Comparison of ENCODE assay signal across 22 cellular contexts in the genomic region with DNA sequence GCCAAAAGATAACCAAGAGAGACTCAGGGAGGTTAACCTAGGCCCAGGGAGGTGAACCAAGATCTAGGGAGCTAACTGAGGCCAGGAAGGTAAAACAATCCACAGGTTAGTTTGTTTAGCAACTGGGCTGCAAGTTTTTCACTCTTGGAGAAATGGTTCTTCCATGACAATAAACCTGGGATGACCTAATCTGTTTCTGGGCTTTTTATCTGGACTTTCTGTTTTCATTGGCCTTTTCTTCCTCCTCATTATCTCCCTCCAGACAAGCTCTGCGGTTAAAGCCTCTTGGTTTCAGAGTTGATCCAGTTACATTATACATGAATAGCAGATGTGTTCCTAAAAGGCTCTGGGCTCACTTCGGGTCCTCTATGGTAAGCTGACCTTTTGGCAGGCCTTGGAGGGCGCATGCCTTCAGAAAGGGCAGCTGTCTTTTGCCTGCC. TPM values are rescaled to one million over a fixed set of nuclear protein-coding genes. Genes with fewer than 3 reads are reported as not detected.
DNase-seq lines count a peak whose midpoint lies in the region; ATAC-seq and TF ChIP-seq lines count a peak whose summit lies in the region.
"Had no signal": no experiment of that assay in that cellular context is flagged by ENCODE, and none has a peak within 500 bp of the region (broad histone marks: within the 10 kb centered on the region; RNA-seq: fewer than 3 reads in every experiment).

No MANE protein-coding gene starts in this region.

- intact Hi-C loops in sciatic nerve (cut with DNase I), result no loop called here

- peaks cover 10% of the 10 kb centered on the region for H3K4me1 ChIP-seq in HEK293 (ENCODE audit: control insufficient read depth, insufficient read depth, low read length)
- H3K4me1 ChIP-seq: BE2C, Caco-2, SJSA1 had no signal

- no peaks in the 10 kb centered on the region for H3K9me3 ChIP-seq in HEK293 (ENCODE audit: control insufficient read depth, insufficient read depth, low read depth, low read length)
- H3K9me3 ChIP-seq: BE2C, Caco-2, SJSA1 had no signal

- no peaks in the 10 kb centered on the region for H3K27me3 ChIP-seq in brain microvascular endothelial cell (replicated peaks)
- H3K27me3 ChIP-seq: BE2C, SJSA1 had no signal

- DNase-seq in SK-MEL-5 (ENCODE audit: low read depth, low spot score) (peak; percentile 64), brain microvascular endothelial cell (peak; percentile 27), sciatic nerve (ENCODE audit: low spot score) (no peak), EL (no peak), foreskin fibroblast (no peak)
- DNase-seq in stimulated activated naive CD4-positive, alpha-beta T cell treated with Interleukin-2 at 50 U/mL for 16 hours (lab: John Stamatoyannopoulos, UW), result no peak
- DNase-seq: BE2C; Caco-2; CD4-positive, alpha-beta T cell; HCEC 1CT; MM.1S; NCI-H1092; NCI-H146; NCI-H2081; NCI-H748 treated with DMSO at 0.1 percent for 48 hours; PC-3 had no signal

- ATAC-seq in sciatic nerve, result peak; percentile 79
- ATAC-seq: GM12878, GM23338, PC-3 had no signal

- TF ChIP-seq CTCF in HEK293 (tag by site-specific recombination; IDR thresholded peaks at IDR 0.05) (no peak), brain microvascular endothelial cell (IDR thresholded peaks at IDR 0.05; ENCODE audit: low read depth, low read length, missing control alignments) (no peak), foreskin fibroblast (IDR thresholded peaks at IDR 0.05; ENCODE audit: low read depth, low read length) (no peak)

- POLR2A ChIA-PET in HEK293 (lab: Yijun Ruan, JAX), result no interaction called here

- CTCF ChIA-PET in HEK293 (lab: Yijun Ruan, JAX), result interaction anchor here (0.8 to 2.6 kb wide), 4 partner anchors 42 to 164 kb away, joined by 3 to 18 read pairs (median 3); no protein-coding TSS in a partner anchor

- peak overlapping the region; percentile 67 for H3K27ac ChIP-seq in HEK293 (ENCODE audit: extremely low read depth, low read depth, low read length)
- no peak overlapping the region for H3K27ac ChIP-seq in brain microvascular endothelial cell
- H3K27ac ChIP-seq: SJSA1 had no signal

- no peaks in the 10 kb centered on the region for H3K36me3 ChIP-seq in HEK293 (ENCODE audit: control insufficient read depth in 2 of 2, insufficient read depth in 1 of 2, low read length in 2 of 2)
- H3K36me3 ChIP-seq in brain microvascular endothelial cell (replicated peaks), result no peaks in the 10 kb centered on the region
- H3K36me3 ChIP-seq: BE2C, SJSA1 had no signal

- H3K4me3 ChIP-seq in HEK293 (ENCODE audit: low read depth, low read length) (no peak overlapping the region), brain microvascular endothelial cell (ENCODE audit: low read depth, low read length) (no peak overlapping the region), foreskin fibroblast (ENCODE audit: low read depth in 1 of 2, low read length in 2 of 2) (no peak overlapping the region)
- H3K4me3 ChIP-seq: GM12878, GM23338, SJSA1 had no signal

- in situ Hi-C loops in SK-MEL-5 (cut with HindIII; ENCODE audit: low pct_unique_long_range_greater_than_20kb, low sequenced_read_pairs), result no loop called here
- in situ Hi-C loops in brain microvascular endothelial cell (cut with HindIII; ENCODE audit: low pct_ligation_motif_present, low sequenced_read_pairs), result no loop called here

TF ChIP-seq in HEK293, 187 proteins besides CTCF, POLR2A, EP300 and RAD21 (continues in another document):
- TF ChIP-seq ZNF366 (tag by site-specific recombination; conservative IDR thresholded peaks at IDR 0.05), result 0 out of 2 replicates have a peak, but pooled peaks have one; percentile 11
- TF ChIP-seq SCRT2 (tag by site-specific recombination; IDR thresholded peaks at IDR 0.05), result peak; percentile 89
- TF ChIP-seq SCRT1 (tag by site-specific recombination; IDR thresholded peaks at IDR 0.05; ENCODE audit: borderline replicate concordance), result 0 out of 2 replicates have a peak, but pooled peaks have one; percentile 58
- TF ChIP-seq, protein P1, sequence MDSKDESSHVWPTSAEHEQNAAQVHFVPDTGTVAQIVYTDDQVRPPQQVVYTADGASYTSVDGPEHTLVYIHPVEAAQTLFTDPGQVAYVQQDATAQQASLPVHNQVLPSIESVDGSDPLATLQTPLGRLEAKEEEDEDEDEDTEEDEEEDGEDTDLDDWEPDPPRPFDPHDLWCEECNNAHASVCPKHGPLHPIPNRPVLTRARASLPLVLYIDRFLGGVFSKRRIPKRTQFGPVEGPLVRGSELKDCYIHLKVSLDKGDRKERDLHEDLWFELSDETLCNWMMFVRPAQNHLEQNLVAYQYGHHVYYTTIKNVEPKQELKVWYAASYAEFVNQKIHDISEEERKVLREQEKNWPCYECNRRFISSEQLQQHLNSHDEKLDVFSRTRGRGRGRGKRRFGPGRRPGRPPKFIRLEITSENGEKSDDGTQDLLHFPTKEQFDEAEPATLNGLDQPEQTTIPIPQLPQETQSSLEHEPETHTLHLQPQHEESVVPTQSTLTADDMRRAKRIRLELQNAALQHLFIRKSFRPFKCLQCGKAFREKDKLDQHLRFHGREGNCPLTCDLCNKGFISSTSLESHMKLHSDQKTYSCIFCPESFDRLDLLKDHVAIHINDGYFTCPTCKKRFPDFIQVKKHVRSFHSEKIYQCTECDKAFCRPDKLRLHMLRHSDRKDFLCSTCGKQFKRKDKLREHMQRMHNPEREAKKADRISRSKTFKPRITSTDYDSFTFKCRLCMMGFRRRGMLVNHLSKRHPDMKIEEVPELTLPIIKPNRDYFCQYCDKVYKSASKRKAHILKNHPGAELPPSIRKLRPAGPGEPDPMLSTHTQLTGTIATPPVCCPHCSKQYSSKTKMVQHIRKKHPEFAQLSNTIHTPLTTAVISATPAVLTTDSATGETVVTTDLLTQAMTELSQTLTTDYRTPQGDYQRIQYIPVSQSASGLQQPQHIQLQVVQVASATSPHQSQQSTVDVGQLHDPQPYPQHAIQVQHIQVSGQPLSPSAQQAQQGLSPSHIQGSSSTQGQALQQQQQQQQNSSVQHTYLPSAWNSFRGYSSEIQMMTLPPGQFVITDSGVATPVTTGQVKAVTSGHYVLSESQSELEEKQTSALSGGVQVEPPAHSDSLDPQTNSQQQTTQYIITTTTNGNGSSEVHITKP (tag by site-specific recombination; IDR thresholded peaks at IDR 0.05), result peak; percentile 45; the same call in 1 of the 2 replicates
- TF ChIP-seq OSR2 (tag by site-specific recombination; IDR thresholded peaks at IDR 0.05), result no peak
- TF ChIP-seq ZNF600 (tag by site-specific recombination; IDR thresholded peaks at IDR 0.05), result peak; percentile 53; the same call in 1 of the 2 replicates
- TF ChIP-seq, protein P2, sequence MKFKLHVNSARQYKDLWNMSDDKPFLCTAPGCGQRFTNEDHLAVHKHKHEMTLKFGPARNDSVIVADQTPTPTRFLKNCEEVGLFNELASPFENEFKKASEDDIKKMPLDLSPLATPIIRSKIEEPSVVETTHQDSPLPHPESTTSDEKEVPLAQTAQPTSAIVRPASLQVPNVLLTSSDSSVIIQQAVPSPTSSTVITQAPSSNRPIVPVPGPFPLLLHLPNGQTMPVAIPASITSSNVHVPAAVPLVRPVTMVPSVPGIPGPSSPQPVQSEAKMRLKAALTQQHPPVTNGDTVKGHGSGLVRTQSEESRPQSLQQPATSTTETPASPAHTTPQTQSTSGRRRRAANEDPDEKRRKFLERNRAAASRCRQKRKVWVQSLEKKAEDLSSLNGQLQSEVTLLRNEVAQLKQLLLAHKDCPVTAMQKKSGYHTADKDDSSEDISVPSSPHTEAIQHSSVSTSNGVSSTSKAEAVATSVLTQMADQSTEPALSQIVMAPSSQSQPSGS (tag by site-specific recombination; IDR thresholded peaks at IDR 0.05; ENCODE audit: low read depth), result peak; percentile 26; the same call in 1 of the 2 replicates
- no peak for TF ChIP-seq ZNF423 (tag by site-specific recombination; IDR thresholded peaks at IDR 0.05)
- TF ChIP-seq ZNF670 (tag by site-specific recombination; IDR thresholded peaks at IDR 0.05; ENCODE audit: low read depth), result no peak
- no peak for TF ChIP-seq ZNF707 (tag by site-specific recombination; IDR thresholded peaks at IDR 0.05)
- 0 out of 2 replicates have a peak, but pooled peaks have one; percentile 19 for TF ChIP-seq ZBTB17 (tag by site-specific recombination; IDR thresholded peaks at IDR 0.05)
- no peak for TF ChIP-seq ZNF169 (tag by site-specific recombination; IDR thresholded peaks at IDR 0.05)
- no peak for TF ChIP-seq TCF7L2 (IDR thresholded peaks at IDR 0.05; ENCODE audit: borderline replicate concordance, low read depth, low read length)
- TF ChIP-seq ZNF843 (tag by site-specific recombination; IDR thresholded peaks at IDR 0.05), result peak; percentile 64
- no peak for TF ChIP-seq ZNF521 (tag by site-specific recombination; IDR thresholded peaks at IDR 0.05)
- TF ChIP-seq ZNF221 (tag by site-specific recombination; IDR thresholded peaks at IDR 0.05; ENCODE audit: borderline replicate concordance), result no peak
- TF ChIP-seq ZNF629 (tag by site-specific recombination; IDR thresholded peaks at IDR 0.05), result peak; percentile 67
- TF ChIP-seq ZNF10 (tag by site-specific recombination; IDR thresholded peaks at IDR 0.05), result no peak
- TF ChIP-seq, protein P3, sequence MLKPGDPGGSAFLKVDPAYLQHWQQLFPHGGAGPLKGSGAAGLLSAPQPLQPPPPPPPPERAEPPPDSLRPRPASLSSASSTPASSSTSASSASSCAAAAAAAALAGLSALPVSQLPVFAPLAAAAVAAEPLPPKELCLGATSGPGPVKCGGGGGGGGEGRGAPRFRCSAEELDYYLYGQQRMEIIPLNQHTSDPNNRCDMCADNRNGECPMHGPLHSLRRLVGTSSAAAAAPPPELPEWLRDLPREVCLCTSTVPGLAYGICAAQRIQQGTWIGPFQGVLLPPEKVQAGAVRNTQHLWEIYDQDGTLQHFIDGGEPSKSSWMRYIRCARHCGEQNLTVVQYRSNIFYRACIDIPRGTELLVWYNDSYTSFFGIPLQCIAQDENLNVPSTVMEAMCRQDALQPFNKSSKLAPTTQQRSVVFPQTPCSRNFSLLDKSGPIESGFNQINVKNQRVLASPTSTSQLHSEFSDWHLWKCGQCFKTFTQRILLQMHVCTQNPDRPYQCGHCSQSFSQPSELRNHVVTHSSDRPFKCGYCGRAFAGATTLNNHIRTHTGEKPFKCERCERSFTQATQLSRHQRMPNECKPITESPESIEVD (tag by site-specific recombination; IDR thresholded peaks at IDR 0.05), result peak; percentile 62

RNA-seq across cellular contexts. Expression of a gene that starts 44.2 kb away (rescaled TPM):
- total RNA-seq in SK-MEL-5 (2014; rRNA removed; shearing (Covaris generic)), result 0.11 TPM in 1 of 2 replicates, not detected in the other
- 0.11 TPM in 1 of 2 replicates, not detected in the other for polyA plus RNA-seq in SK-MEL-5 (2015; cell fraction: cytosol; rRNA removed)
- not detected in 2 replicates for polyA plus RNA-seq in SK-MEL-5 (2015; cell fraction: nucleus; rRNA removed)
- 1.9 TPM for total RNA-seq in sciatic nerve
- total RNA-seq: Caco-2; CD4-positive, alpha-beta T cell; LHCN-M2; NCI-H460; PC-3; SJSA1 had no signal

Comparison
In these comparisons a context has a peak if more than half of its experiments do, and no peak if none do; other contexts are left out.
1. DNase-seq: peak in SK-MEL-5 (single experiment) and brain microvascular endothelial cell (single experiment); none in sciatic nerve (single experiment), stimulated activated naive CD4-positive, alpha-beta T cell treated with Interleukin-2 at 50 U/mL for 16 hours (single experiment), EL (single experiment) and foreskin fibroblast (0 of 2).